In the genomic region with DNA sequence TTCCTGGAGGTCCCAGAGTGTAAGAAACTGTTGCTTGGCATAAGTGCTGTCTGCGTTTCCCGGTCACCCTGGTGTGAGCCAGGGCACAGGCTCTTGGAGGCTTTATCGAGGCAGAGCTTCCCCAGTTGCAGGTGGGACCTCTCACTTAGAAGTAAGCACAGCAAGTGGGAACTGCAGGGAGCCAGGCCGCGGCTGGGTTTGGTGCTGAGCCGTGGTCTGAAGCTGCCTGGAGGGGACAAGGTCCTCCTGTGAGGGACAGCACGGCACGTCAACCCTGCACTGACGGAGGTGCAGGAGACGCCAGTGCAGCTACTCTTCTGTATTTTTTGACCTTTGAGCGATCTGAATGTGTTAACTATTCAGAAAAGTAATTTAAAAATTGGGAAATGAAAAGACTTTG, we compare ENCODE assay signal across 1 cellular context.
TF ChIP-seq lines count a peak whose summit lies in the region.

No MANE protein-coding gene starts in this region.

TF ChIP-seq in HepG2, 621 proteins besides CTCF, POLR2A, EP300 and RAD21:
- TF ChIP-seq, protein P1, sequence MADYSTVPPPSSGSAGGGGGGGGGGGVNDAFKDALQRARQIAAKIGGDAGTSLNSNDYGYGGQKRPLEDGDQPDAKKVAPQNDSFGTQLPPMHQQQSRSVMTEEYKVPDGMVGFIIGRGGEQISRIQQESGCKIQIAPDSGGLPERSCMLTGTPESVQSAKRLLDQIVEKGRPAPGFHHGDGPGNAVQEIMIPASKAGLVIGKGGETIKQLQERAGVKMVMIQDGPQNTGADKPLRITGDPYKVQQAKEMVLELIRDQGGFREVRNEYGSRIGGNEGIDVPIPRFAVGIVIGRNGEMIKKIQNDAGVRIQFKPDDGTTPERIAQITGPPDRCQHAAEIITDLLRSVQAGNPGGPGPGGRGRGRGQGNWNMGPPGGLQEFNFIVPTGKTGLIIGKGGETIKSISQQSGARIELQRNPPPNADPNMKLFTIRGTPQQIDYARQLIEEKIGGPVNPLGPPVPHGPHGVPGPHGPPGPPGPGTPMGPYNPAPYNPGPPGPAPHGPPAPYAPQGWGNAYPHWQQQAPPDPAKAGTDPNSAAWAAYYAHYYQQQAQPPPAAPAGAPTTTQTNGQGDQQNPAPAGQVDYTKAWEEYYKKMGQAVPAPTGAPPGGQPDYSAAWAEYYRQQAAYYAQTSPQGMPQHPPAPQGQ (CRISPR knock-in tag; IDR thresholded peaks at IDR 0.05; ENCODE audit: borderline replicate concordance), result no peak
- TF ChIP-seq, protein P2, sequence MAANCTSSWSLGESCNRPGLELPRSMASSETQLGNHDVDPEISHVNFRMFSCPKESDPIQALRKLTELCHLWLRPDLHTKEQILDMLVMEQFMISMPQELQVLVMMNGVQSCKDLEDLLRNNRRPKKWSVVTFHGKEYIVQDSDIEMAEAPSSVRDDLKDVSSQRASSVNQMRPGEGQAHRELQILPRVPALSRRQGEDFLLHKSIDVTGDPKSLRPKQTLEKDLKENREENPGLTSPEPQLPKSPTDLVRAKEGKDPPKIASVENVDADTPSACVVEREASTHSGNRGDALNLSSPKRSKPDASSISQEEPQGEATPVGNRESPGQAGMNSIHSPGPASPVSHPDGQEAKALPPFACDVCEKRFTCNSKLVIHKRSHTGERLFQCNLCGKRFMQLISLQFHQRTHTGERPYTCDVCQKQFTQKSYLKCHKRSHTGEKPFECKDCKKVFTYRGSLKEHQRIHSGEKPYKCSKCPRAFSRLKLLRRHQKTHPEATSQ (CRISPR knock-in tag; IDR thresholded peaks at IDR 0.05; ENCODE audit: borderline replicate concordance), result no peak
- TF ChIP-seq ZNF501 (CRISPR knock-in tag; IDR thresholded peaks at IDR 0.05) (0 out of 2 replicates have a peak, but pooled peaks have one; percentile 22), ZNF292 (CRISPR knock-in tag; IDR thresholded peaks at IDR 0.05; ENCODE audit: borderline replicate concordance, low read depth) (peak; percentile 52; the same call in 1 of the 2 replicates), HNF4A (CRISPR knock-in tag; IDR thresholded peaks at IDR 0.05) (peak; percentile 25), ZNF674 (CRISPR knock-in tag; IDR thresholded peaks at IDR 0.05; ENCODE audit: low read depth) (no peak), NCOA1 (CRISPR knock-in tag; IDR thresholded peaks at IDR 0.05) (no peak), PPARG (CRISPR knock-in tag; conservative IDR thresholded peaks at IDR 0.05) (no peak)
